Comparison of ENCODE assay signal across 1 cellular context in the genomic region with DNA sequence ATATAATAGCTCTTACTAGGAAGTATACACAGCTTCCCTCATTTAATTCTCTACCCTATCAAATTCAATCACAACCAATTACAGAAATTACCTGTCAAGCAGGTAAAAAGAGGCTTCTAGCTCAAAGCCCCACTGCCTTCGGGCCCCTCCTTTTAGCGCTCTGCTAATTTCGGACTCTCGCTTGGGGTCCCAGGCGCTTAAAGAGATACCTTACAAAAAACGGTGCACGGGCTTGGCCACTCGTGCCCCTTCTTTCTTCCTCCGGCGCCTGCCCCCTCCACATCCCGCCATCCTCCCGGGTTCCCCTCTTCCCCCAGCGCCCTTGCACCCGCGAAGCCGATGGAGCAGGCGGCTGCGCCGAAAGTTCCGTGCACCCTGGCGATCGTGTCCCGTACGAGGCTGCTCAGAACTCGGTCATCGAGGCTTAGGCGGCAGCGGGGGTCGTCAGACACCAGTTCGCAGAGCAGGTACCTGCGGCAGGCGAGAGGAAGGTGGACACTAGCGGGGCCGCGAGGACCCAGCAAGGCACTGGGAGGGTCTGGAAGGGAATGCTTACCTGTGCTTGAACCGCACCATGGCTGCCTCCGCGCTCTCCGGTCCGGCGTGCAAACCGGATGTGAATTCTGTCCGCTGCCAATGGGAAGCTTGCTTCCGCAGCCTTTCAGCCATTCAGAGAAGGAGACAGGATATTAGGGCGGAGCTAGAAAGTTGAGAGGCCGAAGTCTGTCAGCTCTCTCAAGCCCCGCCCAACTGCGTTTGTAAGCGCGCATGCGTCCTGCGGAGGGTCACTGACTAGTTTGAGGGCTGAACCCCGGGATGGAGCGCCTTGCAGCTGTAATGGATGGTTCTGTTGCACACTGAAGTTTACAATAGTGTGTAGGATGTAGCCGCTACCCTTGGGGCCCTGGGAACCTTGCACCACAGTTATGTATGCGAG.
A peak's percentile ranks its signal among the peaks of the same experiment; 100 is the strongest.
TF ChIP-seq lines count a peak whose summit lies in the region.

A gene with protein sequence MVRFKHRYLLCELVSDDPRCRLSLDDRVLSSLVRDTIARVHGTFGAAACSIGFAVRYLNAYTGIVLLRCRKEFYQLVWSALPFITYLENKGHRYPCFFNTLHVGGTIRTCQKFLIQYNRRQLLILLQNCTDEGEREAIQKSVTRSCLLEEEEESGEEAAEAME (minus strand): TSS at position 616 of the 937 bp plus-strand sequence. CDS start 40 bp downstream, at position 576.

TF ChIP-seq in K562, 482 proteins besides CTCF, POLR2A, EP300 and RAD21 (continued from another document and continues in another):
- TF ChIP-seq, protein P1, sequence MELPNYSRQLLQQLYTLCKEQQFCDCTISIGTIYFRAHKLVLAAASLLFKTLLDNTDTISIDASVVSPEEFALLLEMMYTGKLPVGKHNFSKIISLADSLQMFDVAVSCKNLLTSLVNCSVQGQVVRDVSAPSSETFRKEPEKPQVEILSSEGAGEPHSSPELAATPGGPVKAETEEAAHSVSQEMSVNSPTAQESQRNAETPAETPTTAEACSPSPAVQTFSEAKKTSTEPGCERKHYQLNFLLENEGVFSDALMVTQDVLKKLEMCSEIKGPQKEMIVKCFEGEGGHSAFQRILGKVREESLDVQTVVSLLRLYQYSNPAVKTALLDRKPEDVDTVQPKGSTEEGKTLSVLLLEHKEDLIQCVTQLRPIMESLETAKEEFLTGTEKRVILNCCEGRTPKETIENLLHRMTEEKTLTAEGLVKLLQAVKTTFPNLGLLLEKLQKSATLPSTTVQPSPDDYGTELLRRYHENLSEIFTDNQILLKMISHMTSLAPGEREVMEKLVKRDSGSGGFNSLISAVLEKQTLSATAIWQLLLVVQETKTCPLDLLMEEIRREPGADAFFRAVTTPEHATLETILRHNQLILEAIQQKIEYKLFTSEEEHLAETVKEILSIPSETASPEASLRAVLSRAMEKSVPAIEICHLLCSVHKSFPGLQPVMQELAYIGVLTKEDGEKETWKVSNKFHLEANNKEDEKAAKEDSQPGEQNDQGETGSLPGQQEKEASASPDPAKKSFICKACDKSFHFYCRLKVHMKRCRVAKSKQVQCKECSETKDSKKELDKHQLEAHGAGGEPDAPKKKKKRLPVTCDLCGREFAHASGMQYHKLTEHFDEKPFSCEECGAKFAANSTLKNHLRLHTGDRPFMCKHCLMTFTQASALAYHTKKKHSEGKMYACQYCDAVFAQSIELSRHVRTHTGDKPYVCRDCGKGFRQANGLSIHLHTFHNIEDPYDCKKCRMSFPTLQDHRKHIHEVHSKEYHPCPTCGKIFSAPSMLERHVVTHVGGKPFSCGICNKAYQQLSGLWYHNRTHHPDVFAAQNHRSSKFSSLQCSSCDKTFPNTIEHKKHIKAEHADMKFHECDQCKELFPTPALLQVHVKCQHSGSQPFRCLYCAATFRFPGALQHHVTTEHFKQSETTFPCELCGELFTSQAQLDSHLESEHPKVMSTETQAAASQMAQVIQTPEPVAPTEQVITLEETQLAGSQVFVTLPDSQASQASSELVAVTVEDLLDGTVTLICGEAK (IDR thresholded peaks at IDR 0.05), result peak; percentile 90
- TF ChIP-seq, protein P1 (CRISPR knock-in tag; IDR thresholded peaks at IDR 0.05), result no peak
- TF ChIP-seq FOSL1 (tag; conservative IDR thresholded peaks at IDR 0.05) (no peak), ZNF76 (CRISPR knock-in tag; IDR thresholded peaks at IDR 0.05; ENCODE audit: borderline replicate concordance) (no peak), XRCC3 (IDR thresholded peaks at IDR 0.05) (no peak), HEY1 (CRISPR knock-in tag; IDR thresholded peaks at IDR 0.05; ENCODE audit: borderline replicate concordance) (no peak), CTBP1 (IDR thresholded peaks at IDR 0.05; ENCODE audit: borderline replicate concordance) (peak; percentile 38; the same call in 1 of the 2 replicates), EP400 (IDR thresholded peaks at IDR 0.05) (peak; percentile 82), MECOM (CRISPR knock-in tag; IDR thresholded peaks at IDR 0.05) (no peak), CBFA2T2 (conservative IDR thresholded peaks at IDR 0.05) (no peak)
- TF ChIP-seq, protein P2, sequence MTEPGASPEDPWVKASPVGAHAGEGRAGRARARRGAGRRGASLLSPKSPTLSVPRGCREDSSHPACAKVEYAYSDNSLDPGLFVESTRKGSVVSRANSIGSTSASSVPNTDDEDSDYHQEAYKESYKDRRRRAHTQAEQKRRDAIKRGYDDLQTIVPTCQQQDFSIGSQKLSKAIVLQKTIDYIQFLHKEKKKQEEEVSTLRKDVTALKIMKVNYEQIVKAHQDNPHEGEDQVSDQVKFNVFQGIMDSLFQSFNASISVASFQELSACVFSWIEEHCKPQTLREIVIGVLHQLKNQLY (CRISPR knock-in tag; conservative IDR thresholded peaks at IDR 0.05), result no peak
- TF ChIP-seq, protein P3, sequence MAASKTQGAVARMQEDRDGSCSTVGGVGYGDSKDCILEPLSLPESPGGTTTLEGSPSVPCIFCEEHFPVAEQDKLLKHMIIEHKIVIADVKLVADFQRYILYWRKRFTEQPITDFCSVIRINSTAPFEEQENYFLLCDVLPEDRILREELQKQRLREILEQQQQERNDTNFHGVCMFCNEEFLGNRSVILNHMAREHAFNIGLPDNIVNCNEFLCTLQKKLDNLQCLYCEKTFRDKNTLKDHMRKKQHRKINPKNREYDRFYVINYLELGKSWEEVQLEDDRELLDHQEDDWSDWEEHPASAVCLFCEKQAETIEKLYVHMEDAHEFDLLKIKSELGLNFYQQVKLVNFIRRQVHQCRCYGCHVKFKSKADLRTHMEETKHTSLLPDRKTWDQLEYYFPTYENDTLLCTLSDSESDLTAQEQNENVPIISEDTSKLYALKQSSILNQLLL (CRISPR knock-in tag; IDR thresholded peaks at IDR 0.05; ENCODE audit: borderline replicate concordance), result no peak
- TF ChIP-seq, protein P4, sequence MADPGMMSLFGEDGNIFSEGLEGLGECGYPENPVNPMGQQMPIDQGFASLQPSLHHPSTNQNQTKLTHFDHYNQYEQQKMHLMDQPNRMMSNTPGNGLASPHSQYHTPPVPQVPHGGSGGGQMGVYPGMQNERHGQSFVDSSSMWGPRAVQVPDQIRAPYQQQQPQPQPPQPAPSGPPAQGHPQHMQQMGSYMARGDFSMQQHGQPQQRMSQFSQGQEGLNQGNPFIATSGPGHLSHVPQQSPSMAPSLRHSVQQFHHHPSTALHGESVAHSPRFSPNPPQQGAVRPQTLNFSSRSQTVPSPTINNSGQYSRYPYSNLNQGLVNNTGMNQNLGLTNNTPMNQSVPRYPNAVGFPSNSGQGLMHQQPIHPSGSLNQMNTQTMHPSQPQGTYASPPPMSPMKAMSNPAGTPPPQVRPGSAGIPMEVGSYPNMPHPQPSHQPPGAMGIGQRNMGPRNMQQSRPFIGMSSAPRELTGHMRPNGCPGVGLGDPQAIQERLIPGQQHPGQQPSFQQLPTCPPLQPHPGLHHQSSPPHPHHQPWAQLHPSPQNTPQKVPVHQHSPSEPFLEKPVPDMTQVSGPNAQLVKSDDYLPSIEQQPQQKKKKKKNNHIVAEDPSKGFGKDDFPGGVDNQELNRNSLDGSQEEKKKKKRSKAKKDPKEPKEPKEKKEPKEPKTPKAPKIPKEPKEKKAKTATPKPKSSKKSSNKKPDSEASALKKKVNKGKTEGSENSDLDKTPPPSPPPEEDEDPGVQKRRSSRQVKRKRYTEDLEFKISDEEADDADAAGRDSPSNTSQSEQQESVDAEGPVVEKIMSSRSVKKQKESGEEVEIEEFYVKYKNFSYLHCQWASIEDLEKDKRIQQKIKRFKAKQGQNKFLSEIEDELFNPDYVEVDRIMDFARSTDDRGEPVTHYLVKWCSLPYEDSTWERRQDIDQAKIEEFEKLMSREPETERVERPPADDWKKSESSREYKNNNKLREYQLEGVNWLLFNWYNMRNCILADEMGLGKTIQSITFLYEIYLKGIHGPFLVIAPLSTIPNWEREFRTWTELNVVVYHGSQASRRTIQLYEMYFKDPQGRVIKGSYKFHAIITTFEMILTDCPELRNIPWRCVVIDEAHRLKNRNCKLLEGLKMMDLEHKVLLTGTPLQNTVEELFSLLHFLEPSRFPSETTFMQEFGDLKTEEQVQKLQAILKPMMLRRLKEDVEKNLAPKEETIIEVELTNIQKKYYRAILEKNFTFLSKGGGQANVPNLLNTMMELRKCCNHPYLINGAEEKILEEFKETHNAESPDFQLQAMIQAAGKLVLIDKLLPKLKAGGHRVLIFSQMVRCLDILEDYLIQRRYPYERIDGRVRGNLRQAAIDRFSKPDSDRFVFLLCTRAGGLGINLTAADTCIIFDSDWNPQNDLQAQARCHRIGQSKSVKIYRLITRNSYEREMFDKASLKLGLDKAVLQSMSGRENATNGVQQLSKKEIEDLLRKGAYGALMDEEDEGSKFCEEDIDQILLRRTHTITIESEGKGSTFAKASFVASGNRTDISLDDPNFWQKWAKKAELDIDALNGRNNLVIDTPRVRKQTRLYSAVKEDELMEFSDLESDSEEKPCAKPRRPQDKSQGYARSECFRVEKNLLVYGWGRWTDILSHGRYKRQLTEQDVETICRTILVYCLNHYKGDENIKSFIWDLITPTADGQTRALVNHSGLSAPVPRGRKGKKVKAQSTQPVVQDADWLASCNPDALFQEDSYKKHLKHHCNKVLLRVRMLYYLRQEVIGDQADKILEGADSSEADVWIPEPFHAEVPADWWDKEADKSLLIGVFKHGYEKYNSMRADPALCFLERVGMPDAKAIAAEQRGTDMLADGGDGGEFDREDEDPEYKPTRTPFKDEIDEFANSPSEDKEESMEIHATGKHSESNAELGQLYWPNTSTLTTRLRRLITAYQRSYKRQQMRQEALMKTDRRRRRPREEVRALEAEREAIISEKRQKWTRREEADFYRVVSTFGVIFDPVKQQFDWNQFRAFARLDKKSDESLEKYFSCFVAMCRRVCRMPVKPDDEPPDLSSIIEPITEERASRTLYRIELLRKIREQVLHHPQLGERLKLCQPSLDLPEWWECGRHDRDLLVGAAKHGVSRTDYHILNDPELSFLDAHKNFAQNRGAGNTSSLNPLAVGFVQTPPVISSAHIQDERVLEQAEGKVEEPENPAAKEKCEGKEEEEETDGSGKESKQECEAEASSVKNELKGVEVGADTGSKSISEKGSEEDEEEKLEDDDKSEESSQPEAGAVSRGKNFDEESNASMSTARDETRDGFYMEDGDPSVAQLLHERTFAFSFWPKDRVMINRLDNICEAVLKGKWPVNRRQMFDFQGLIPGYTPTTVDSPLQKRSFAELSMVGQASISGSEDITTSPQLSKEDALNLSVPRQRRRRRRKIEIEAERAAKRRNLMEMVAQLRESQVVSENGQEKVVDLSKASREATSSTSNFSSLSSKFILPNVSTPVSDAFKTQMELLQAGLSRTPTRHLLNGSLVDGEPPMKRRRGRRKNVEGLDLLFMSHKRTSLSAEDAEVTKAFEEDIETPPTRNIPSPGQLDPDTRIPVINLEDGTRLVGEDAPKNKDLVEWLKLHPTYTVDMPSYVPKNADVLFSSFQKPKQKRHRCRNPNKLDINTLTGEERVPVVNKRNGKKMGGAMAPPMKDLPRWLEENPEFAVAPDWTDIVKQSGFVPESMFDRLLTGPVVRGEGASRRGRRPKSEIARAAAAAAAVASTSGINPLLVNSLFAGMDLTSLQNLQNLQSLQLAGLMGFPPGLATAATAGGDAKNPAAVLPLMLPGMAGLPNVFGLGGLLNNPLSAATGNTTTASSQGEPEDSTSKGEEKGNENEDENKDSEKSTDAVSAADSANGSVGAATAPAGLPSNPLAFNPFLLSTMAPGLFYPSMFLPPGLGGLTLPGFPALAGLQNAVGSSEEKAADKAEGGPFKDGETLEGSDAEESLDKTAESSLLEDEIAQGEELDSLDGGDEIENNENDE (IDR thresholded peaks at IDR 0.05; ENCODE audit: low read depth, low read length), result no peak
- TF ChIP-seq, protein P5, sequence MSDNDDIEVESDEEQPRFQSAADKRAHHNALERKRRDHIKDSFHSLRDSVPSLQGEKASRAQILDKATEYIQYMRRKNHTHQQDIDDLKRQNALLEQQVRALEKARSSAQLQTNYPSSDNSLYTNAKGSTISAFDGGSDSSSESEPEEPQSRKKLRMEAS (CRISPR knock-in tag; IDR thresholded peaks at IDR 0.05), result peak; percentile 72
- TF ChIP-seq, protein P6, sequence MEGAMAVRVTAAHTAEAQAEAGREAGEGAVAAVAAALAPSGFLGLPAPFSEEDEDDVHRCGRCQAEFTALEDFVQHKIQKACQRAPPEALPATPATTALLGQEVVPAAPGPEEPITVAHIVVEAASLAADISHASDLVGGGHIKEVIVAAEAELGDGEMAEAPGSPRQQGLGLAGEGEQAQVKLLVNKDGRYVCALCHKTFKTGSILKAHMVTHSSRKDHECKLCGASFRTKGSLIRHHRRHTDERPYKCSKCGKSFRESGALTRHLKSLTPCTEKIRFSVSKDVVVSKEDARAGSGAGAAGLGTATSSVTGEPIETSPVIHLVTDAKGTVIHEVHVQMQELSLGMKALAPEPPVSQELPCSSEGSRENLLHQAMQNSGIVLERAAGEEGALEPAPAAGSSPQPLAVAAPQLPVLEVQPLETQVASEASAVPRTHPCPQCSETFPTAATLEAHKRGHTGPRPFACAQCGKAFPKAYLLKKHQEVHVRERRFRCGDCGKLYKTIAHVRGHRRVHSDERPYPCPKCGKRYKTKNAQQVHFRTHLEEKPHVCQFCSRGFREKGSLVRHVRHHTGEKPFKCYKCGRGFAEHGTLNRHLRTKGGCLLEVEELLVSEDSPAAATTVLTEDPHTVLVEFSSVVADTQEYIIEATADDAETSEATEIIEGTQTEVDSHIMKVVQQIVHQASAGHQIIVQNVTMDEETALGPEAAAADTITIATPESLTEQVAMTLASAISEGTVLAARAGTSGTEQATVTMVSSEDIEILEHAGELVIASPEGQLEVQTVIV (CRISPR knock-in tag; IDR thresholded peaks at IDR 0.05; ENCODE audit: borderline replicate concordance), result 0 out of 2 replicates have a peak, but pooled peaks have one; percentile 17
